1 cellular context compared by ENCODE assay signal in genomic region chr17:43026610-43027009, GRCh38.
TF ChIP-seq lines count a peak whose summit lies in the region.

No MANE protein-coding gene starts in this region.

TF ChIP-seq in H1, 55 proteins besides CTCF, POLR2A, EP300 and RAD21:
- TF ChIP-seq KDM4A (IDR thresholded peaks at IDR 0.05; ENCODE audit: low read depth, low read length, severe bottlenecking) (peak; percentile 6), RNF2 (IDR thresholded peaks at IDR 0.05; ENCODE audit: borderline replicate concordance, low read depth, low read length, missing control alignments, poor library complexity, severe bottlenecking) (no peak)
